23 cellular contexts compared by ENCODE assay signal in the genomic region with DNA sequence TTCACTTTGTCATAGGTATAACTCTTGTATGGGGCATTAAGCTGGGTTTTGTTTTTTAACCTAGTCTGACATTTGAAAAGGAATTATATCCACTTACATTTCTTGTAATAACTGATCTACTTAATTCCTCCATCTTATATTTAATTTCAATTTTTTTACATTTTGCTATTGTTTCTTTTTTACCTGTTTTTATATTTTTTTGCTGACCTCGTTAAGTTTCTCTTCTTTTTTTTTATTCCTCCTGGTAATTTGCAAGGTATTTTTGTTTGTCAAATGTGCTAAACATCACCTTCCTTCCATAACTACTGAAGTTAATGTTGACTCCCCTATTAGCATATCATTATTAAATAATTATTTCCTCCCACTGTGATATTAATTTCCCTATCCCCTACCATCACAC.
DNase-seq lines count a peak whose midpoint lies in the region; ATAC-seq, FAIRE-seq and TF ChIP-seq lines count a peak whose summit lies in the region.
"Had no signal": no experiment of that assay in that cellular context is flagged by ENCODE, and none has a peak within 500 bp of the region (broad histone marks: within the 10 kb centered on the region; RNA-seq: fewer than 3 reads in every experiment).

No MANE protein-coding gene starts in this region.

- TF ChIP-seq CTCF in A549 (IDR thresholded peaks at IDR 0.05) = no peak
- no peak for TF ChIP-seq CTCF in IMR-90 (conservative IDR thresholded peaks at IDR 0.05; ENCODE audit: low read depth, low read length)
- no peak for TF ChIP-seq CTCF in breast epithelium (IDR thresholded peaks at IDR 0.05)

- no peak overlapping the region for H3K18ac ChIP-seq in IMR-90 (ENCODE audit: low read depth, low read length)

- no peaks in the 10 kb centered on the region for H3K79me1 ChIP-seq in IMR-90 (ENCODE audit: low read depth in 1 of 2, low read length in 2 of 2)

- no peaks in the 10 kb centered on the region for H3K27me3 ChIP-seq in IMR-90 (ENCODE audit: control insufficient read depth, insufficient read depth, low read length)
- no peaks in the 10 kb centered on the region for H3K27me3 ChIP-seq in breast epithelium
- H3K27me3 ChIP-seq: BLaER1 treated with 17β-estradiol and CSF1 and Interleukin-3, amounts not matched to agents 10 nM and 100 nM had no signal

- no peaks in the 10 kb centered on the region for H4K20me1 ChIP-seq in IMR-90 (ENCODE audit: insufficient read depth, low read length)
- H4K20me1 ChIP-seq: BLaER1 treated with 17β-estradiol and CSF1 and Interleukin-3, amounts not matched to agents 10 nM and 100 nM had no signal

- H3K9me1 ChIP-seq in IMR-90 (ENCODE audit: insufficient read depth, low read length) = no peaks in the 10 kb centered on the region

- no peak overlapping the region for H2BK120ac ChIP-seq in IMR-90 (ENCODE audit: low read depth, low read length)

- TF ChIP-seq EP300 in A549 (IDR thresholded peaks at IDR 0.05) = no peak

- dilution Hi-C loops in IMR-90 (cut with HindIII; ENCODE audit: low sequenced_read_pairs, unreplicated experiment) = no loop called here

- no peak overlapping the region for H3K27ac ChIP-seq in A549
- no peak overlapping the region for H3K27ac ChIP-seq in IMR-90 (ENCODE audit: insufficient read depth, low read length)
- no peak overlapping the region for H3K27ac ChIP-seq in breast epithelium
- H3K27ac ChIP-seq: BLaER1 treated with 17β-estradiol and CSF1 and Interleukin-3, amounts not matched to agents 10 nM and 100 nM; C4-2B had no signal

- H3K4me1 ChIP-seq in A549 (no peaks in the 10 kb centered on the region), IMR-90 (ENCODE audit: control insufficient read depth, insufficient read depth, low read length) (peaks cover 2% of the 10 kb centered on the region; the same call in 1 of the 2 replicates), breast epithelium (no peaks in the 10 kb centered on the region)
- H3K4me1 ChIP-seq: BLaER1 treated with 17β-estradiol and CSF1 and Interleukin-3, amounts not matched to agents 10 nM and 100 nM had no signal

- H3K56ac ChIP-seq in IMR-90 (ENCODE audit: extremely low read depth, insufficient read depth, low read length) = no peak overlapping the region

- H2BK20ac ChIP-seq in IMR-90 (ENCODE audit: low read depth, low read length) = no peak overlapping the region

- no peak overlapping the region for H2AK5ac ChIP-seq in IMR-90 (ENCODE audit: low read depth, low read length)

- no peaks in the 10 kb centered on the region for H3K36me3 ChIP-seq in IMR-90 (ENCODE audit: control insufficient read depth, insufficient read depth, low read length)
- no peaks in the 10 kb centered on the region for H3K36me3 ChIP-seq in breast epithelium
- H3K36me3 ChIP-seq: BLaER1 treated with 17β-estradiol and CSF1 and Interleukin-3, amounts not matched to agents 10 nM and 100 nM had no signal

- H4K5ac ChIP-seq in IMR-90 (ENCODE audit: low read depth, low read length) = no peak overlapping the region

- CTCF ChIA-PET in A549 (lab: Yijun Ruan, JAX) (no interaction called here), IMR-90 (lab: Yijun Ruan, JAX) (no interaction called here)

- no peak overlapping the region for H4K8ac ChIP-seq in IMR-90 (ENCODE audit: low read depth in 2 of 2, low read length in 2 of 2)

- H3K9me3 ChIP-seq in A549 = no peaks in the 10 kb centered on the region
- H3K9me3 ChIP-seq in IMR-90 (ENCODE audit: control insufficient read depth, insufficient read depth, low read length) = no peaks in the 10 kb centered on the region; the same call in none of the 2 replicates
- H3K9me3 ChIP-seq in breast epithelium = peaks cover 0 to 5% of the 10 kb centered on the region in 2 donors
- H3K9me3 ChIP-seq: BLaER1 treated with 17β-estradiol and CSF1 and Interleukin-3, amounts not matched to agents 10 nM and 100 nM; Caco-2 had no signal

- WGBS in A549 (ENCODE audit: missing lambda C conversion rate) = 46% methylated on average over 1 of the region's 1 CpG
- no CpG with 5 or more reads among the region's 1 CpG for WGBS in IMR-90 (ENCODE audit: extremely low coverage in 2 of 2, insufficient read length in 1 of 2), 2 experiments

- H3K23ac ChIP-seq in IMR-90 (ENCODE audit: low read depth, low read length) = no peak overlapping the region

- no peak overlapping the region for H2BK15ac ChIP-seq in IMR-90 (ENCODE audit: low read depth, low read length)

- intact Hi-C loops in IMR-90 (cut with micrococcal nuclease) (no loop called here), breast epithelium (cut with DNase I; ENCODE audit: low total_unique reads) (no loop called here)

- H3K4me2 ChIP-seq in A549 (no peak overlapping the region), IMR-90 (ENCODE audit: low read depth, low read length) (no peak overlapping the region)
- H3K4me2 ChIP-seq: BLaER1 treated with 17β-estradiol and CSF1 and Interleukin-3, amounts not matched to agents 10 nM and 100 nM had no signal

- TF ChIP-seq RAD21 in A549 (conservative IDR thresholded peaks at IDR 0.05 in 1 of 2, IDR thresholded peaks at IDR 0.05 in 1 of 2) (no peak), IMR-90 (IDR thresholded peaks at IDR 0.05; ENCODE audit: low read length) (no peak)

- no peak overlapping the region for H2AK9ac ChIP-seq in IMR-90 (replicated peaks; ENCODE audit: low read depth, low read length, poor library complexity)

- POLR2A ChIA-PET in A549 (lab: Yijun Ruan, JAX) = no interaction called here
- POLR2A ChIA-PET in IMR-90 (lab: Charles Lee; ENCODE audit: unreplicated experiment) = no interaction called here

- H3K9ac ChIP-seq in IMR-90 (ENCODE audit: low read depth, low read length) = no peak overlapping the region
- H3K9ac ChIP-seq: BLaER1 treated with 17β-estradiol and CSF1 and Interleukin-3, amounts not matched to agents 10 nM and 100 nM had no signal

- no peak overlapping the region for H3K14ac ChIP-seq in IMR-90 (replicated peaks; ENCODE audit: low read depth, low read length)

- ATAC-seq in A549 (no peak), IMR-90 (ENCODE audit: low read depth) (no peak), GM19463 (IDR thresholded peaks at IDR 0.05; ENCODE audit: unreplicated experiment) (no peak)
- ATAC-seq: CD8-positive, alpha-beta T cell had no signal

- TF ChIP-seq POLR2A in A549 (IDR thresholded peaks at IDR 0.05; ENCODE audit: low read length) (no peak), IMR-90 (IDR thresholded peaks at IDR 0.05; ENCODE audit: low read depth, low read length) (no peak), breast epithelium (IDR thresholded peaks at IDR 0.05) (no peak)

- in situ Hi-C loops in IMR-90 (cut with MboI; ENCODE audit: low sequenced_read_pairs) = no loop called here

- no peak overlapping the region for H2BK5ac ChIP-seq in IMR-90 (ENCODE audit: low read depth, low read length, poor library complexity, severe bottlenecking)

- no peak overlapping the region for H4K91ac ChIP-seq in IMR-90 (ENCODE audit: insufficient read depth, low read depth, low read length)

- DNase-seq in A549 (ENCODE audit: low read depth in 1 of 2, low spot score in 1 of 2) (no peak), IMR-90 (no peak), NCI-H82 (lab: John Stamatoyannopoulos, UW) (no peak), breast epithelium (ENCODE audit: low spot score in 2 of 2) (no peak)
- DNase-seq: 8988T; AML-193; Caco-2; CD4-positive, alpha-beta T cell; CD8-positive, alpha-beta T cell; DMS 273 treated with DMSO at 0.1 percent for 48 hours; DMS153; DMS53; DMS79; DND-41; EL; GDM1 had no signal

- H3K4ac ChIP-seq in IMR-90 (ENCODE audit: low read depth, low read length) = no peak overlapping the region

- no peak overlapping the region for H3K4me3 ChIP-seq in A549
- H3K4me3 ChIP-seq in IMR-90 (ENCODE audit: insufficient read depth, low read depth, low read length) = no peak overlapping the region
- no peak overlapping the region for H3K4me3 ChIP-seq in breast epithelium
- H3K4me3 ChIP-seq: BLaER1 treated with 17β-estradiol and CSF1 and Interleukin-3, amounts not matched to agents 10 nM and 100 nM; GM12878 had no signal

- no peak overlapping the region for H2AFZ ChIP-seq in IMR-90 (replicated peaks; ENCODE audit: low read length, poor library complexity)

- peak; percentile 65 for FAIRE-seq in A204.1 (lab: Jason Lieb, UNC)
- FAIRE-seq in A549 (lab: Jason Lieb, UNC) = no peak
- FAIRE-seq: GM12878, GM12892, GM18507 had no signal

- no TSS peak for BruUV-seq in IMR-90 (replicated peaks; lab: Mats Ljungman, UMichigan)

TF ChIP-seq in A549, 52 proteins besides CTCF, POLR2A, EP300 and RAD21:
- peak; percentile 82 for TF ChIP-seq MAFK (IDR thresholded peaks at IDR 0.05; ENCODE audit: partially characterized antibody)
- TF ChIP-seq CEBPB (IDR thresholded peaks at IDR 0.05) = no peak
TF ChIP-seq in A549: peak in this region for 1.

TF ChIP-seq in IMR-90, 13 proteins besides CTCF, POLR2A, EP300 and RAD21:
- peak; percentile 90 for TF ChIP-seq MAFK (IDR thresholded peaks at IDR 0.05; ENCODE audit: low read depth, low read length)
- TF ChIP-seq, protein P1, sequence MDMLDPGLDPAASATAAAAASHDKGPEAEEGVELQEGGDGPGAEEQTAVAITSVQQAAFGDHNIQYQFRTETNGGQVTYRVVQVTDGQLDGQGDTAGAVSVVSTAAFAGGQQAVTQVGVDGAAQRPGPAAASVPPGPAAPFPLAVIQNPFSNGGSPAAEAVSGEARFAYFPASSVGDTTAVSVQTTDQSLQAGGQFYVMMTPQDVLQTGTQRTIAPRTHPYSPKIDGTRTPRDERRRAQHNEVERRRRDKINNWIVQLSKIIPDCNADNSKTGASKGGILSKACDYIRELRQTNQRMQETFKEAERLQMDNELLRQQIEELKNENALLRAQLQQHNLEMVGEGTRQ (IDR thresholded peaks at IDR 0.05; ENCODE audit: low read depth, low read length) = no peak
